ENCODE assay signal across 25 cellular contexts in the genomic region with DNA sequence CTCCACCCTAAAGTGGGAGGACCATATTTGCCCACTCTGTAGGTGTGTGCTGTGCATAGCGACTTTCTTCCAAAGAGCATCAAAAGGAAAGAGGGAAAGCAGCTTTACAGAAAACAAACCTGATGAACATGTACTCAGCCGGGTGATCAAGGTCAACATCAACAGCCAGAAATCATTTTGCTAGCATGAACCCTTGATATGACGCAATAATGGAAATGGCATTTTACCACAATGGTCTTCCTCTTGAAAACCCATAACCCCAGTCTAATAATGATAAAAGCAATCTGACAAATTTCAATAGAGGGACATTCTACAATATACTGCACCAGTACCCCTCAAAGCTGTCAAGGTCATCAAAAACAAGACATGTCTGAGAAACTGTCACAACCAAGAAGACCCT.
DNase-seq lines count a peak whose midpoint lies in the region; ATAC-seq, FAIRE-seq and TF ChIP-seq lines count a peak whose summit lies in the region.
"Had no signal": no experiment of that assay in that cellular context is flagged by ENCODE, and none has a peak within 500 bp of the region (broad histone marks: within the 10 kb centered on the region; RNA-seq: fewer than 3 reads in every experiment).

No MANE protein-coding gene starts in this region.

- TF ChIP-seq POLR2A in HepG2 (IDR thresholded peaks at IDR 0.05; ENCODE audit: insufficient read depth in 1 of 2, low read depth in 2 of 2, low read length in 2 of 2) = no peak
- TF ChIP-seq POLR2A in right lobe of liver (IDR thresholded peaks at IDR 0.05) = no peak

- no peaks in the 10 kb centered on the region for H4K20me1 ChIP-seq in HepG2 (ENCODE audit: insufficient read depth, low read length)
- no peaks in the 10 kb centered on the region for H4K20me1 ChIP-seq in astrocyte (ENCODE audit: insufficient read depth, low read length)
- H4K20me1 ChIP-seq: BLaER1 treated with 17β-estradiol and CSF1 and Interleukin-3, amounts not matched to agents 10 nM and 100 nM had no signal

- TF ChIP-seq EP300 in HepG2 (IDR thresholded peaks at IDR 0.05; ENCODE audit: low read depth in 2 of 2, low read length in 2 of 2) (no peak), HepG2 (CRISPR knock-in tag; IDR thresholded peaks at IDR 0.05; ENCODE audit: borderline replicate concordance) (no peak)

- no TSS peak for BruUV-seq in HepG2 (replicated peaks; lab: Mats Ljungman, UMichigan)

- CTCF ChIA-PET in HepG2 (lab: Yijun Ruan, JAX; ENCODE audit: low intra/inter-chr PET ratio, low total read pairs) = no interaction called here

- POLR2A ChIA-PET in HepG2 (lab: Yijun Ruan, JAX) = no interaction called here

- H3K4me1 Mint-ChIP-seq in astrocyte (ENCODE audit: low read depth, unreplicated experiment) = peaks cover 17% of the 10 kb centered on the region
- H3K4me1 Mint-ChIP-seq: B cell had no signal

- H3K4me3 Mint-ChIP-seq in astrocyte (ENCODE audit: unreplicated experiment) = no peak overlapping the region
- H3K4me3 Mint-ChIP-seq: B cell; CD4-positive, alpha-beta T cell; CD8-positive, alpha-beta T cell had no signal

- no peak for FAIRE-seq in HepG2 (lab: Jason Lieb, UNC)
- FAIRE-seq in astrocyte (lab: Jason Lieb, UNC) = peak; percentile 62
- FAIRE-seq: A549, GM12878, GM12892, GM18507 had no signal

- H3K27ac Mint-ChIP-seq in astrocyte (ENCODE audit: unreplicated experiment) = no peak overlapping the region
- H3K27ac Mint-ChIP-seq: B cell; CD4-positive, alpha-beta T cell; CD8-positive, alpha-beta T cell had no signal

- H2AFZ ChIP-seq in HepG2 (ENCODE audit: low read length) (no peak overlapping the region), astrocyte (ENCODE audit: low read depth, low read length) (no peak overlapping the region)

- ATAC-seq in HepG2 = no peak
- ATAC-seq in right lobe of liver = no peak
- ATAC-seq: A549; CD8-positive, alpha-beta T cell; GM12878 had no signal

- H3K79me2 ChIP-seq in HepG2 (ENCODE audit: insufficient read depth, low read length) = no peaks in the 10 kb centered on the region
- no peaks in the 10 kb centered on the region for H3K79me2 ChIP-seq in astrocyte (ENCODE audit: insufficient read depth, low read length)

- H3K27me3 ChIP-seq in HepG2 (ENCODE audit: control insufficient read depth in 1 of 2, insufficient read depth in 2 of 2, low read length in 2 of 2) (no peaks in the 10 kb centered on the region), right lobe of liver (no peaks in the 10 kb centered on the region), astrocyte (ENCODE audit: insufficient read depth, low read length) (no peaks in the 10 kb centered on the region)
- H3K27me3 ChIP-seq: BLaER1 treated with 17β-estradiol and CSF1 and Interleukin-3, amounts not matched to agents 10 nM and 100 nM had no signal

- DNase-seq in HepG2 (ENCODE audit: low spot score) (no peak), right lobe of liver (no peak), astrocyte (ENCODE audit: low read depth) (no peak), midbrain (lab: John Stamatoyannopoulos, UW) (no peak), ureter (ENCODE audit: low spot score) (no peak)
- DNase-seq: AML-193; Caco-2; Calu3; CD4-positive, alpha-beta T cell; CD8-positive, alpha-beta T cell; DMS 273 treated with DMSO at 0.1 percent for 48 hours; DMS153; DMS53; DMS79; DND-41; EL; GDM1 had no signal

- H3K4me3 ChIP-seq in HepG2 (replicated peaks in 1 of 3; ENCODE audit: insufficient read depth in 1 of 3, low read depth in 2 of 3, low read length in 3 of 3) = no peak overlapping the region
- H3K4me3 ChIP-seq in right lobe of liver = no peak overlapping the region
- H3K4me3 ChIP-seq in astrocyte (ENCODE audit: insufficient read depth, low read depth, low read length) = no peak overlapping the region
- H3K4me3 ChIP-seq: A549; BLaER1 treated with 17β-estradiol and CSF1 and Interleukin-3, amounts not matched to agents 10 nM and 100 nM; GM12878 had no signal

- intact Hi-C loops in HepG2 (cut with micrococcal nuclease; ENCODE audit: unreplicated experiment) (loop anchor here (10.0 kb wide), 1 partner anchor 1553 kb away; no protein-coding TSS in a partner anchor), right lobe of liver (cut with DNase I) (no loop called here)

- in situ Hi-C loops in HepG2 (cut with HindIII; ENCODE audit: extremely low pct_ligation_motif_present, low pct_unique_long_range_greater_than_20kb) = no loop called here

- TF ChIP-seq RAD21 in HepG2 (CRISPR knock-in tag; IDR thresholded peaks at IDR 0.05) = no peak

- H3K9me3 ChIP-seq in HepG2 (ENCODE audit: low read length) (no peaks in the 10 kb centered on the region), right lobe of liver (no peaks in the 10 kb centered on the region), astrocyte (ENCODE audit: insufficient read depth, low read depth, low read length) (no peaks in the 10 kb centered on the region)
- H3K9me3 ChIP-seq: A549, Caco-2 had no signal

- TF ChIP-seq CTCF in HepG2 (CRISPR knock-in tag; IDR thresholded peaks at IDR 0.05) (no peak), right lobe of liver (IDR thresholded peaks at IDR 0.05) (no peak), astrocyte (IDR thresholded peaks at IDR 0.05; ENCODE audit: insufficient read depth, low read depth, low read length) (no peak)

- H3K27ac ChIP-seq in HepG2 (ENCODE audit: extremely low read length, insufficient read depth, low read length) = no peak overlapping the region
- no peak overlapping the region for H3K27ac ChIP-seq in right lobe of liver
- H3K27ac ChIP-seq in astrocyte (ENCODE audit: low read depth, low read length) = no peak overlapping the region
- H3K27ac ChIP-seq: 22Rv1; A549; BLaER1 treated with 17β-estradiol and CSF1 and Interleukin-3, amounts not matched to agents 10 nM and 100 nM; C4-2B had no signal

- peaks cover under 1% of the 10 kb centered on the region for H3K9me3 Mint-ChIP-seq in astrocyte (ENCODE audit: unreplicated experiment)

- 15% methylated on average over 3 of the region's 3 CpGs for WGBS in HepG2 (ENCODE audit: low lambda C conversion rate)
- WGBS in right lobe of liver (ENCODE audit: insufficient coverage, low coverage, low lambda C conversion rate, missing lambda C conversion rate) = 38% methylated on average over 3 of the region's 3 CpGs

- H3K9ac ChIP-seq in HepG2 (ENCODE audit: insufficient read depth, low read depth, low read length) = no peak overlapping the region
- no peak overlapping the region for H3K9ac ChIP-seq in astrocyte (ENCODE audit: low read length)
- H3K9ac ChIP-seq: BLaER1 treated with 17β-estradiol and CSF1 and Interleukin-3, amounts not matched to agents 10 nM and 100 nM had no signal

- H3K27me3 Mint-ChIP-seq in astrocyte (ENCODE audit: low read depth, unreplicated experiment) = no peaks in the 10 kb centered on the region
- H3K27me3 Mint-ChIP-seq: B cell had no signal

- H3K36me3 ChIP-seq in HepG2 (replicated peaks in 1 of 2; ENCODE audit: control insufficient read depth in 1 of 2, insufficient read depth in 2 of 2, low read length in 2 of 2) = no peaks in the 10 kb centered on the region
- no peaks in the 10 kb centered on the region for H3K36me3 ChIP-seq in right lobe of liver
- H3K36me3 ChIP-seq in astrocyte (ENCODE audit: insufficient read depth, low read length) = no peaks in the 10 kb centered on the region
- H3K36me3 ChIP-seq: BLaER1 treated with 17β-estradiol and CSF1 and Interleukin-3, amounts not matched to agents 10 nM and 100 nM had no signal

- no peak overlapping the region for H3K4me2 ChIP-seq in HepG2 (ENCODE audit: low read depth, low read length)
- no peak overlapping the region for H3K4me2 ChIP-seq in astrocyte (ENCODE audit: low read length)
- H3K4me2 ChIP-seq: A549 had no signal

- no peaks in the 10 kb centered on the region for H3K4me1 ChIP-seq in HepG2 (ENCODE audit: insufficient read depth, low read length)
- H3K4me1 ChIP-seq in right lobe of liver = no peaks in the 10 kb centered on the region
- H3K4me1 ChIP-seq in astrocyte (ENCODE audit: insufficient read depth, low read length) = peaks cover 16% of the 10 kb centered on the region
- H3K4me1 ChIP-seq: A549 had no signal

- H3K36me3 Mint-ChIP-seq in astrocyte (ENCODE audit: low read depth, unreplicated experiment) = no peaks in the 10 kb centered on the region
- H3K36me3 Mint-ChIP-seq: CD8-positive, alpha-beta T cell had no signal

TF ChIP-seq in HepG2, 621 proteins besides CTCF, POLR2A, EP300 and RAD21:
- TF ChIP-seq ZNF546 (CRISPR knock-in tag; conservative IDR thresholded peaks at IDR 0.05) = no peak
- TF ChIP-seq ATF7 (IDR thresholded peaks at IDR 0.05) = peak; percentile 43; the same call in 1 of the 2 replicates
- no peak for TF ChIP-seq ATF7 (CRISPR knock-in tag; IDR thresholded peaks at IDR 0.05)
- TF ChIP-seq CEBPB (IDR thresholded peaks at IDR 0.05; ENCODE audit: borderline replicate concordance, low read depth, low read length) = peak; percentile 79
